Comparison of ENCODE assay signal across 11 cellular contexts in the genomic region with DNA sequence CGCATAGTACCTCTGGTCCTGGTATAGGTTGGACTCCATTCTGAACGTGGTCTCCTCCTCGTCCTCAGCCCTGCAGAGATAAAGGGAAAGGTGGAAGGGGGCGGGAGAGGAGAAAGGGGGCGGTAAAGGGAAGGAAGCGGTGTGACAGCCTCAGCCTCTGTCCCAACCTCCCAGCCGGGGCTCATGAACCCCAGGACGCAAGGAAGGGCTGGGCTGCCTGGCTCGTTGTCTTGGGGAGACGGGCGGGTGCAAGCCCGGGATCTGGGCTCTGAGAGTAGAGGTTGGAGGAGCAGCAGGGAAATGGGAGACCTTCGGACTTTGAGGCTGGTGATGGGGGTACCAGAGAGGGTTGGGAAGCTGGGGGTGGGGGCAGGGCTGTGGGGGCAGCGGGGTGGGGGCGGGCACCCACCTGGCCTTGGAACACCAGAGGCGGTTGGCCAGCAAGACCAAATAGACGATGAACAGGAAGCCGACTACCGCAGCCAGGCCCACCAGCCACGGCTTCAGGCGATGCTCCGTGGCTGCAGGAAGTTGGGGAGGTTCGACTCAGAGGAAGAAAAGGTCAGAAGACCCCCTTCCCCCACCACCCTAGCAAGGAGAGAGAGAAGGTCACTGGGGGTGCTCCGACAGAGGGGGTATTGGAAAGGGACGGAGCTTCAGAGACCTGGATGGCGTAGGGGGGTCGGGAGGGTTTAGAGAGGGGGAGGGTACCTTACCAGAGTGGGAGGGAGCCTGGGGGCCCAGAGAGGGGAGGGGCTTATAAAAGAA. TPM values are rescaled to one million over a fixed set of nuclear protein-coding genes. Genes with fewer than 3 reads are reported as not detected.
DNase-seq lines count a peak whose midpoint lies in the region; ATAC-seq and TF ChIP-seq lines count a peak whose summit lies in the region.
"Had no signal": no experiment of that assay in that cellular context is flagged by ENCODE, and none has a peak within 500 bp of the region (broad histone marks: within the 10 kb centered on the region; RNA-seq: fewer than 3 reads in every experiment).

No MANE protein-coding gene starts in this region.

- intact Hi-C loops in activated B cell treated with CpG ODN at 0.5 μM for 24 hours (cut with micrococcal nuclease): no loop called here

- no peak overlapping the region for H3K27ac ChIP-seq in CD4-positive, CD25-positive, alpha-beta regulatory T cell (ENCODE audit: insufficient read depth, low read length, poor library complexity, severe bottlenecking)
- H3K27ac ChIP-seq in HEK293 (ENCODE audit: extremely low read depth, low read depth, low read length) (no peak overlapping the region), mesendoderm (ENCODE audit: low read depth, low read length) (no peak overlapping the region)

- DNase-seq in CD4-positive, CD25-positive, alpha-beta regulatory T cell: peak in 1 of 3 donors; percentile 43
- DNase-seq in activated B cell treated with CpG ODN at 0.5 μM for 24 hours (no peak), mesendoderm (no peak), middle frontal gyrus (ENCODE audit: extremely low spot score, low spot score) (no peak), NCI-H2196 (lab: John Stamatoyannopoulos, UW; ENCODE audit: unreplicated experiment) (no peak)

- no peaks in the 10 kb centered on the region for H3K27me3 ChIP-seq in CD4-positive, CD25-positive, alpha-beta regulatory T cell (ENCODE audit: control insufficient read depth, insufficient read depth, low read length)
- no peaks in the 10 kb centered on the region for H3K27me3 ChIP-seq in mesendoderm (ENCODE audit: insufficient read depth, low read length, poor library complexity)

- H2AK5ac ChIP-seq in mesendoderm (ENCODE audit: low read length): no peak overlapping the region

- no peak overlapping the region for H4K5ac ChIP-seq in mesendoderm (ENCODE audit: low read length)

- peaks cover 5% of the 10 kb centered on the region for H3K27me3 Mint-ChIP-seq in CD4-positive, CD25-positive, alpha-beta regulatory T cell
- H3K27me3 Mint-ChIP-seq in activated B cell treated with CpG ODN at 0.5 μM for 24 hours: no peaks in the 10 kb centered on the region

- H3K4ac ChIP-seq in mesendoderm (ENCODE audit: low read depth, low read length): no peak overlapping the region

- H3K4me3 Mint-ChIP-seq in CD4-positive, CD25-positive, alpha-beta regulatory T cell: peak overlapping the region; percentile 36 to 79 (median 58)
- peak overlapping the region; percentile 72 for H3K4me3 Mint-ChIP-seq in activated B cell treated with CpG ODN at 0.5 μM for 24 hours
- H3K4me3 Mint-ChIP-seq: mesothelial cell of epicardium had no signal

- CTCF ChIA-PET in HEK293 (lab: Yijun Ruan, JAX) (interaction anchor here (0.5 to 9.4 kb wide), 4 partner anchors 8 to 151 kb away, joined by 3 to 62 read pairs (median 4); no protein-coding TSS in a partner anchor), activated B cell treated with CpG ODN at 0.5 μM for 24 hours (lab: Charles Lee) (interaction anchor here (1.2 kb wide), 1 partner anchor 49 kb away, joined by 6 read pairs; no protein-coding TSS in a partner anchor)

- POLR2A ChIA-PET in HEK293 (lab: Yijun Ruan, JAX) (interaction anchor here (0.7 to 0.9 kb wide), 3 partner anchors 22 to 245 kb away, joined by 3 to 7 read pairs (median 3); a partner anchor contains a TSS), activated B cell treated with CpG ODN at 0.5 μM for 24 hours (lab: Charles Lee) (interaction anchor here (0.7 to 1.9 kb wide), 3 partner anchors 22 to 284 kb away, joined by 4 to 17 read pairs (median 6); a partner anchor contains a TSS)

- no CpG with 5 or more reads among the region's 27 CpGs for WGBS in mesendoderm (ENCODE audit: extremely low coverage, insufficient coverage, low lambda C conversion rate)

- peak; percentile 11 to 14 for ATAC-seq in CD4-positive, CD25-positive, alpha-beta regulatory T cell (ENCODE audit: low read depth in 2 of 2)
- ATAC-seq in activated B cell treated with CpG ODN at 0.5 μM for 24 hours (ENCODE audit: low read depth) (peak; percentile 3), HG02678 (IDR thresholded peaks at IDR 0.05; ENCODE audit: unreplicated experiment) (no peak), GM19035 (IDR thresholded peaks at IDR 0.05; ENCODE audit: unreplicated experiment) (no peak)

- H3K4me3 ChIP-seq in CD4-positive, CD25-positive, alpha-beta regulatory T cell (ENCODE audit: low read depth, low read length): no peak overlapping the region
- H3K4me3 ChIP-seq in HEK293 (ENCODE audit: low read depth, low read length) (no peak overlapping the region), mesendoderm (ENCODE audit: low read length) (peak overlapping the region; percentile 7)

- peak overlapping the region; percentile 46 for H3K4me2 ChIP-seq in mesendoderm (ENCODE audit: low read length)

- H3K56ac ChIP-seq in mesendoderm (ENCODE audit: low read length): peak overlapping the region; percentile 80

- no peaks in the 10 kb centered on the region for H3K9me3 ChIP-seq in CD4-positive, CD25-positive, alpha-beta regulatory T cell (ENCODE audit: control insufficient read depth in 2 of 2, low read length in 2 of 2)
- no peaks in the 10 kb centered on the region for H3K9me3 ChIP-seq in HEK293 (ENCODE audit: control insufficient read depth, insufficient read depth, low read depth, low read length)

- peak overlapping the region; percentile 46 to 57 (median 52) for H3K27ac Mint-ChIP-seq in CD4-positive, CD25-positive, alpha-beta regulatory T cell
- peak overlapping the region; percentile 55 for H3K27ac Mint-ChIP-seq in activated B cell treated with CpG ODN at 0.5 μM for 24 hours
- H3K27ac Mint-ChIP-seq: brain, mesothelial cell of epicardium had no signal

- H3K9me3 Mint-ChIP-seq in CD4-positive, CD25-positive, alpha-beta regulatory T cell: peaks cover 0 to 2% (median 0%) of the 10 kb centered on the region in 7 donors
- H3K9me3 Mint-ChIP-seq in activated B cell treated with CpG ODN at 0.5 μM for 24 hours: no peaks in the 10 kb centered on the region
- H3K9me3 Mint-ChIP-seq: mesothelial cell of epicardium had no signal

- TF ChIP-seq CTCF in HEK293 (tag by site-specific recombination; IDR thresholded peaks at IDR 0.05): no peak
- no peak for TF ChIP-seq CTCF in activated B cell treated with CpG ODN at 0.5 μM for 24 hours (IDR thresholded peaks at IDR 0.05)

- H3K23ac ChIP-seq in mesendoderm (ENCODE audit: low read length): no peak overlapping the region

- no peak overlapping the region for H4K8ac ChIP-seq in mesendoderm (ENCODE audit: low read depth, low read length)

- H3K36me3 ChIP-seq in CD4-positive, CD25-positive, alpha-beta regulatory T cell (ENCODE audit: control insufficient read depth, insufficient read depth, low read length): no peaks in the 10 kb centered on the region
- H3K36me3 ChIP-seq in HEK293 (ENCODE audit: control insufficient read depth in 2 of 2, insufficient read depth in 1 of 2, low read length in 2 of 2) (no peaks in the 10 kb centered on the region), mesendoderm (ENCODE audit: control insufficient read depth, insufficient read depth, low read length) (no peaks in the 10 kb centered on the region)

- peak overlapping the region; percentile 54 for H3K9ac ChIP-seq in mesendoderm (ENCODE audit: low read length)

- H3K79me1 ChIP-seq in mesendoderm (ENCODE audit: low read length): no peaks in the 10 kb centered on the region

- H2BK15ac ChIP-seq in mesendoderm (replicated peaks; ENCODE audit: low read depth): no peak overlapping the region

- H2BK5ac ChIP-seq in mesendoderm (ENCODE audit: low read length): no peak overlapping the region

- peaks cover 12% of the 10 kb centered on the region for H3K4me1 ChIP-seq in CD4-positive, CD25-positive, alpha-beta regulatory T cell (ENCODE audit: control insufficient read depth, insufficient read depth, low read length, poor library complexity, severe bottlenecking)
- no peaks in the 10 kb centered on the region for H3K4me1 ChIP-seq in HEK293 (ENCODE audit: control insufficient read depth, insufficient read depth, low read length)
- H3K4me1 ChIP-seq in mesendoderm (ENCODE audit: control insufficient read depth, low read depth, low read length): peaks cover 2% of the 10 kb centered on the region

- H3K79me2 ChIP-seq in mesendoderm (ENCODE audit: control insufficient read depth, insufficient read depth, low read length): no peaks in the 10 kb centered on the region

- no peak overlapping the region for H3K18ac ChIP-seq in mesendoderm (ENCODE audit: low read length)

- H3K36me3 Mint-ChIP-seq in CD4-positive, CD25-positive, alpha-beta regulatory T cell: no peaks in the 10 kb centered on the region
- no peaks in the 10 kb centered on the region for H3K36me3 Mint-ChIP-seq in activated B cell treated with CpG ODN at 0.5 μM for 24 hours (ENCODE audit: low read depth)
- H3K36me3 Mint-ChIP-seq: brain, mesothelial cell of epicardium had no signal

- no peak overlapping the region for H2BK120ac ChIP-seq in mesendoderm (ENCODE audit: low read depth, low read length)

- H3K4me1 Mint-ChIP-seq in CD4-positive, CD25-positive, alpha-beta regulatory T cell: peaks cover 0 to 18% (median 7%) of the 10 kb centered on the region in 4 donors
- peaks cover 16% of the 10 kb centered on the region for H3K4me1 Mint-ChIP-seq in activated B cell treated with CpG ODN at 0.5 μM for 24 hours
- H3K4me1 Mint-ChIP-seq: brain, mesothelial cell of epicardium had no signal

TF ChIP-seq in HEK293, 187 proteins besides CTCF, POLR2A, EP300 and RAD21:
- TF ChIP-seq ZNF600 (tag by site-specific recombination; IDR thresholded peaks at IDR 0.05): 0 out of 2 replicates have a peak, but pooled peaks have one; percentile 4
- TF ChIP-seq ZNF2 (tag by site-specific recombination; IDR thresholded peaks at IDR 0.05): no peak

RNA-seq across cellular contexts. Expression of a gene that starts 1.7 kb away (rescaled TPM):
- 1.4 TPM for total RNA-seq in CD4-positive, CD25-positive, alpha-beta regulatory T cell
- not detected for polyA plus RNA-seq in CD4-positive, CD25-positive, alpha-beta regulatory T cell
- 0.34 TPM in 1 of 2 replicates, not detected in the other for total RNA-seq in activated B cell treated with CpG ODN at 0.5 μM for 24 hours
- polyA plus RNA-seq in mesendoderm (2013, experiment 1 of 2): 6.4 TPM
- 5.3 TPM for polyA plus RNA-seq in mesendoderm (2013, experiment 2 of 2)
- total RNA-seq: endothelial cell of umbilical vein had no signal
- polyA plus RNA-seq: endothelial cell of umbilical vein had no signal

RNA-seq across cellular contexts. Expression of a gene that starts 4.6 kb away (rescaled TPM):
- total RNA-seq in CD4-positive, CD25-positive, alpha-beta regulatory T cell: not detected
- polyA plus RNA-seq in CD4-positive, CD25-positive, alpha-beta regulatory T cell: not detected
- not detected in 2 replicates for total RNA-seq in activated B cell treated with CpG ODN at 0.5 μM for 24 hours
- not detected for polyA plus RNA-seq in mesendoderm (2013, experiment 1 of 2)
- polyA plus RNA-seq in mesendoderm (2013, experiment 2 of 2): not detected
- total RNA-seq: endothelial cell of umbilical vein, mesothelial cell of epicardium had no signal
- polyA plus RNA-seq: endothelial cell of umbilical vein had no signal

RNA-seq across cellular contexts. Expression of a gene that starts 21.9 kb away (rescaled TPM):
- 3.5 TPM for total RNA-seq in CD4-positive, CD25-positive, alpha-beta regulatory T cell
- 10 to 100 TPM in 2 of 4 donors, 1 to 10 TPM in 2; 6.0 to 13.9 (median 8.9) TPM for polyA plus RNA-seq in CD4-positive, CD25-positive, alpha-beta regulatory T cell
- 12.8 and 13.6 TPM in 2 replicates for total RNA-seq in activated B cell treated with CpG ODN at 0.5 μM for 24 hours
- 9.3 TPM for polyA plus RNA-seq in mesendoderm (2013, experiment 1 of 2)
- polyA plus RNA-seq in mesendoderm (2013, experiment 2 of 2): 9.4 TPM

RNA-seq across cellular contexts. Expression of a gene that starts 27.5 kb away (rescaled TPM):
- total RNA-seq in CD4-positive, CD25-positive, alpha-beta regulatory T cell: 107 TPM
- polyA plus RNA-seq in CD4-positive, CD25-positive, alpha-beta regulatory T cell: 10 to 100 TPM in 2 of 4 donors, 1 to 10 TPM in 2; 9.1 to 11.4 (median 10.3) TPM
- 53.5 and 66.0 TPM in 2 replicates for total RNA-seq in activated B cell treated with CpG ODN at 0.5 μM for 24 hours
- 20.3 TPM for polyA plus RNA-seq in mesendoderm (2013, experiment 1 of 2)
- polyA plus RNA-seq in mesendoderm (2013, experiment 2 of 2): 21.8 TPM

Comparison
In these comparisons a context has a peak if more than half of its experiments do, and no peak if none do; other contexts are left out.
1. ATAC-seq: peak in CD4-positive, CD25-positive, alpha-beta regulatory T cell (2 of 2) and activated B cell treated with CpG ODN at 0.5 μM for 24 hours (single experiment); none in HG02678 (single experiment) and GM19035 (single experiment).